Comparison of ENCODE assay signal across 21 cellular contexts in the genomic region with DNA sequence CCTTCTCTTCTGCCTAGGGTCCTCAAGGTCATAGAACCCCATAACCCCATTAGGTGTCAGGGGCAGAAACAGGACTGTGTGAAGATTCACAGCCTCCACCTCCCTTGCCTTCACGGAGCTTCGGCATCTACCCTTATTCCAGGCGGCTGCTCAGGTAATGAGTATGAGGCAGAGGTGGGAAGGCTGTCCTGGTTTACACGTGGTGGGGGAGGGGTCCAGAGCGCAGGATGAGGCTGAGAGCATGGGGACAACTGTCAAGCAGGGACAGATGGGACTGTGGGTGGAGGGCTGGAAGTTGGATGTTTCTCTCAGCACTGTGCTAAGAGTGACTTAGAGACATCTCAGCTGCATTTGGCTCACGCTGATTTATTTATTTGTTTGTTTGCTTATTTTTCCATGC. TPM values are rescaled to one million over a fixed set of nuclear protein-coding genes. Genes with fewer than 3 reads are reported as not detected.
DNase-seq lines count a peak whose midpoint lies in the region; FAIRE-seq and TF ChIP-seq lines count a peak whose summit lies in the region.
"Had no signal": no experiment of that assay in that cellular context is flagged by ENCODE, and none has a peak within 500 bp of the region (broad histone marks: within the 10 kb centered on the region; RNA-seq: fewer than 3 reads in every experiment).

No MANE protein-coding gene starts in this region.

- H4K8ac ChIP-seq in H9 (replicated peaks; ENCODE audit: insufficient read length, low read depth, low read length): no peak overlapping the region
- no peak overlapping the region for H4K8ac ChIP-seq in H1 (ENCODE audit: extremely low read depth, insufficient read depth, low read length)

- WGBS in H9 (ENCODE audit: extremely low coverage, insufficient read length, low lambda C conversion rate): no CpG with 5 or more reads among the region's 6 CpGs
- WGBS in H1 (ENCODE audit: extremely low coverage in 1 of 2, insufficient coverage in 1 of 2, insufficient read length in 1 of 2, insufficient replicate concordance in 2 of 2, low coverage in 1 of 2, low lambda C conversion rate in 2 of 2, missing lambda C conversion rate in 1 of 2), 2 experiments: 67% methylated on average over 6 of the region's 6 CpGs; no CpG with 5 or more reads in 1 of the 2 experiments

- H3K27ac Mint-ChIP-seq in H9: no peak overlapping the region; a peak in 1 of 7 replicates
- no peak overlapping the region for H3K27ac Mint-ChIP-seq in neural crest cell (ENCODE audit: unreplicated experiment)
- H3K27ac Mint-ChIP-seq: HFFc6 had no signal

- POLR2A ChIA-PET in H1 (lab: Charles Lee; ENCODE audit: partially characterized antibody): interaction anchor here (0.6 to 2.2 kb wide), 5 partner anchors 13 to 88 kb away, joined by 3 to 7 read pairs (median 5); a partner anchor contains a TSS

- H3K9me3 ChIP-seq in BLaER1 (no peaks in the 10 kb centered on the region), H9 (ENCODE audit: control insufficient read depth, low read depth, low read length) (no peaks in the 10 kb centered on the region), H1 (ENCODE audit: insufficient read depth in 2 of 2, low read depth in 1 of 2, low read length in 1 of 2) (no peaks in the 10 kb centered on the region), vagina (no peaks in the 10 kb centered on the region)
- H3K9me3 ChIP-seq: Peyer's patch had no signal

- H3K27ac ChIP-seq in BLaER1 (no peak overlapping the region), H9 (ENCODE audit: insufficient read length, low read depth, low read length) (no peak overlapping the region), H1 (ENCODE audit: low read depth, low read length) (no peak overlapping the region), vagina (no peak overlapping the region)
- H3K27ac ChIP-seq: C4-2B, Peyer's patch had no signal

- H3K23ac ChIP-seq in H9 (ENCODE audit: insufficient read length, low read depth, low read length): no peak overlapping the region
- H3K23ac ChIP-seq in H1 (ENCODE audit: insufficient read length): no peak overlapping the region

- H2BK5ac ChIP-seq in H9 (ENCODE audit: insufficient read length, low read length): no peak overlapping the region
- no peak overlapping the region for H2BK5ac ChIP-seq in H1 (ENCODE audit: low read depth, low read length)

- H3K79me1 ChIP-seq in H9 (ENCODE audit: insufficient read depth, low read depth, low read length, poor library complexity, severe bottlenecking): no peaks in the 10 kb centered on the region
- H3K79me1 ChIP-seq in H1 (ENCODE audit: low read depth, low read length): no peaks in the 10 kb centered on the region

- TF ChIP-seq CTCF in H9 (conservative IDR thresholded peaks at IDR 0.05) (no peak), H1 (IDR thresholded peaks at IDR 0.05; ENCODE audit: control extremely low read depth in 1 of 3, insufficient read depth in 1 of 3, low read depth in 1 of 3, low read length in 3 of 3) (no peak), neural crest cell (conservative IDR thresholded peaks at IDR 0.05) (no peak), vagina (IDR thresholded peaks at IDR 0.05) (no peak)

- TF ChIP-seq EP300 in H1 (IDR thresholded peaks at IDR 0.05; ENCODE audit: borderline replicate concordance in 1 of 2, low read depth in 2 of 2, low read length in 2 of 2): no peak

- no peak for TF ChIP-seq RAD21 in H1 (IDR thresholded peaks at IDR 0.05 in 1 of 2, conservative IDR thresholded peaks at IDR 0.05 in 1 of 2; ENCODE audit: low read depth in 2 of 2, low read length in 2 of 2)

- H2BK15ac ChIP-seq in H9 (ENCODE audit: low read depth, low read length): no peak overlapping the region
- H2BK15ac ChIP-seq in H1 (ENCODE audit: low read length): 0 out of 2 replicates have a peak overlapping the region, but pooled peaks have one; percentile 21

- TF ChIP-seq POLR2A in H1 (IDR thresholded peaks at IDR 0.05; ENCODE audit: control extremely low read depth in 1 of 2, low read depth in 2 of 2, low read length in 2 of 2): no peak
- no peak for TF ChIP-seq POLR2A in vagina (IDR thresholded peaks at IDR 0.05)

- no peak for FAIRE-seq in H1 (lab: Jason Lieb, UNC)

- H3K56ac ChIP-seq in H9 (ENCODE audit: insufficient read length, low read depth, low read length): no peak overlapping the region
- no peak overlapping the region for H3K56ac ChIP-seq in H1 (replicated peaks; ENCODE audit: insufficient read length, low read depth, low read length)

- H2BK20ac ChIP-seq in H9 (ENCODE audit: low read depth, low read length, poor library complexity, severe bottlenecking) (no peak overlapping the region), H1 (ENCODE audit: low read length) (no peak overlapping the region)

- H3K27me3 Mint-ChIP-seq in H9 (ENCODE audit: low read depth): peaks cover 19% of the 10 kb centered on the region
- H3K27me3 Mint-ChIP-seq in neural crest cell (ENCODE audit: low read depth): peaks cover 36% of the 10 kb centered on the region
- H3K27me3 Mint-ChIP-seq: IgD-negative memory B cell had no signal

- H3K9ac ChIP-seq in BLaER1 (0 out of 2 replicates have a peak overlapping the region, but pooled peaks have one; percentile 28), H9 (ENCODE audit: extremely low read depth, insufficient read length, low read length) (peak overlapping the region; percentile 4), H1 (replicated peaks in 1 of 4; ENCODE audit: extremely low read depth in 1 of 4, low read depth in 3 of 4, low read length in 3 of 4) (no peak overlapping the region)

- CTCF ChIA-PET in H1 (lab: Charles Lee; ENCODE audit: partially characterized antibody): interaction anchor here (0.6 to 34.8 kb wide), 11 partner anchors 8 to 208 kb away, joined by 3 to 1305 read pairs (median 4); a partner anchor contains a TSS

- H2AK5ac ChIP-seq in H9 (ENCODE audit: insufficient read length, low read length) (no peak overlapping the region), H1 (ENCODE audit: low read depth, low read length) (no peak overlapping the region)

- H3K4me2 ChIP-seq in BLaER1 (no peak overlapping the region), H9 (ENCODE audit: insufficient read depth, insufficient read length, low read length) (no peak overlapping the region), H1 (ENCODE audit: insufficient read depth in 1 of 2, low read depth in 2 of 2, low read length in 2 of 2) (no peak overlapping the region)

- peaks cover 13% of the 10 kb centered on the region for H3K23me2 ChIP-seq in H9 (ENCODE audit: insufficient read length, low read depth, low read length, poor library complexity, severe bottlenecking)
- peaks cover 11% of the 10 kb centered on the region for H3K23me2 ChIP-seq in H1 (ENCODE audit: low read depth, low read length)

- H2AFZ ChIP-seq in H9 (ENCODE audit: low read length) (no peak overlapping the region), H1 (ENCODE audit: low read length) (no peak overlapping the region)

- H3K18ac ChIP-seq in H9 (ENCODE audit: insufficient read length, low read depth, low read length) (no peak overlapping the region), H1 (ENCODE audit: extremely low read depth, low read length) (no peak overlapping the region)

- intact Hi-C loops in vagina (cut with DNase I): no loop called here

- no peak overlapping the region for H3T11ph ChIP-seq in H9 (ENCODE audit: low read length)

- H4K5ac ChIP-seq in H9 (ENCODE audit: insufficient read length, low read depth, low read length) (no peak overlapping the region), H1 (ENCODE audit: insufficient read length, low read depth, low read length) (no peak overlapping the region)

- peaks cover 7% of the 10 kb centered on the region for H4K20me1 ChIP-seq in BLaER1
- no peaks in the 10 kb centered on the region for H4K20me1 ChIP-seq in H9 (ENCODE audit: control insufficient read depth, insufficient read depth, insufficient read length)
- H4K20me1 ChIP-seq in H1 (replicated peaks in 1 of 2; ENCODE audit: control insufficient read depth in 1 of 2, insufficient read depth in 2 of 2, low read length in 2 of 2): peaks cover 0 to under 1% of the 10 kb centered on the region in 2 experiments

- no peak overlapping the region for H2BK12ac ChIP-seq in H9 (ENCODE audit: insufficient read length, low read depth, low read length)
- H2BK12ac ChIP-seq in H1 (ENCODE audit: low read depth, low read length): 0 out of 2 replicates have a peak overlapping the region, but pooled peaks have one; percentile 68

- H3K9me3 Mint-ChIP-seq in H9: no peaks in the 10 kb centered on the region
- no peaks in the 10 kb centered on the region for H3K9me3 Mint-ChIP-seq in neural crest cell
- H3K9me3 Mint-ChIP-seq: HFFc6, IgD-negative memory B cell had no signal

- peaks cover 18 to 27% of the 10 kb centered on the region in 2 experiments for H3K4me1 Mint-ChIP-seq in H9
- H3K4me1 Mint-ChIP-seq in neural crest cell: peaks cover 23% of the 10 kb centered on the region

- H3K4me3 ChIP-seq in BLaER1 (no peak overlapping the region), H1 (ENCODE audit: extremely low read depth in 1 of 4, insufficient read depth in 2 of 4, low read depth in 3 of 4, low read length in 4 of 4) (no peak overlapping the region), vagina (no peak overlapping the region)
- H3K4me3 ChIP-seq: Peyer's patch had no signal

- no peak overlapping the region for H3K14ac ChIP-seq in H9 (ENCODE audit: insufficient read depth, low read length)
- no peak overlapping the region for H3K14ac ChIP-seq in H1 (ENCODE audit: insufficient read length)

- H3K27me3 ChIP-seq in BLaER1: peaks cover 6% of the 10 kb centered on the region; the same call in 1 of the 2 replicates
- H3K27me3 ChIP-seq in H9 (ENCODE audit: insufficient read depth, low read length): no peaks in the 10 kb centered on the region; the same call in 1 of the 2 replicates
- H3K27me3 ChIP-seq in H1 (replicated peaks in 1 of 4; ENCODE audit: control insufficient read depth in 3 of 4, extremely low read depth in 1 of 4, insufficient read depth in 3 of 4, low read length in 3 of 4): peaks cover 0 to 11% (median 5%) of the 10 kb centered on the region in 4 experiments; a peak in 3 of 7 replicates
- H3K27me3 ChIP-seq in vagina: no peaks in the 10 kb centered on the region
- H3K27me3 ChIP-seq: Peyer's patch had no signal

- no peaks in the 10 kb centered on the region for H3K36me3 ChIP-seq in BLaER1
- H3K36me3 ChIP-seq in H1 (ENCODE audit: control insufficient read depth in 2 of 4, insufficient read depth in 4 of 4, low read length in 3 of 4): no peaks in the 10 kb centered on the region
- H3K36me3 ChIP-seq in vagina: no peaks in the 10 kb centered on the region
- H3K36me3 ChIP-seq: Peyer's patch had no signal

- H3K36me3 Mint-ChIP-seq in H9 (ENCODE audit: insufficient read depth in 1 of 3, low read depth in 3 of 3) (peaks cover 0 to under 1% (median 0%) of the 10 kb centered on the region in 3 experiments; a peak in 1 of 7 replicates), neural crest cell (ENCODE audit: low read depth) (no peaks in the 10 kb centered on the region)
- H3K36me3 Mint-ChIP-seq: IgD-negative memory B cell had no signal

- H3K4ac ChIP-seq in H9 (ENCODE audit: low read depth, low read length) (no peak overlapping the region), H1 (replicated peaks; ENCODE audit: insufficient read length, low read depth, low read length) (no peak overlapping the region)

- H3K79me2 ChIP-seq in H9 (ENCODE audit: insufficient read depth, low read length): no peaks in the 10 kb centered on the region
- no peaks in the 10 kb centered on the region for H3K79me2 ChIP-seq in H1 (ENCODE audit: control insufficient read depth in 1 of 2, insufficient read depth in 2 of 2, low read length in 2 of 2)

- peak overlapping the region in 1 of 2 experiments; percentile 8; a peak in 2 of 5 replicates for H3K4me3 Mint-ChIP-seq in H9
- H3K4me3 Mint-ChIP-seq in neural crest cell: peak overlapping the region; percentile 75
- H3K4me3 Mint-ChIP-seq: HFFc6 had no signal

- DNase-seq in H9 (no peak), H1 (ENCODE audit: low read depth in 1 of 2, low spot score in 2 of 2) (no peak), neural crest cell (ENCODE audit: low read depth, low spot score) (no peak), NCI-H524 (lab: John Stamatoyannopoulos, UW) (no peak), vagina (ENCODE audit: extremely low spot score in 2 of 2) (no peak), superior temporal gyrus (ENCODE audit: extremely low spot score) (no peak)
- DNase-seq: AML-193, DMS79 treated with DMSO at 0.1 percent for 48 hours, H7, HFFc6, NCI-H1105, NCI-H1694 treated with DMSO at 0.1 percent for 48 hours, NCI-H2081 treated with DMSO at 0.1 percent for 48 hours, NCI-H748 treated with DMSO at 0.1 percent for 48 hours had no signal

- H3K4me1 ChIP-seq in BLaER1 (peaks cover 27% of the 10 kb centered on the region), H9 (ENCODE audit: insufficient read depth, low read length) (no peaks in the 10 kb centered on the region; the same call in 1 of the 2 replicates), H1 (replicated peaks in 1 of 4; ENCODE audit: control insufficient read depth in 3 of 4, insufficient read depth in 4 of 4, low read length in 3 of 4) (peaks cover 0 to 6% (median 6%) of the 10 kb centered on the region in 4 experiments; a peak in 4 of 7 replicates), vagina (peaks cover 14% of the 10 kb centered on the region)

- H4K91ac ChIP-seq in H9 (ENCODE audit: insufficient read length, low read depth, low read length): no peak overlapping the region
- H4K91ac ChIP-seq in H1 (replicated peaks; ENCODE audit: insufficient read length, low read length): no peak overlapping the region

- H2BK120ac ChIP-seq in H9 (ENCODE audit: low read depth, low read length, poor library complexity, severe bottlenecking) (no peak overlapping the region), H1 (replicated peaks; ENCODE audit: low read depth, low read length) (no peak overlapping the region)

RNA-seq across cellular contexts. Expression of a gene that starts 4.3 kb away (rescaled TPM):
- total RNA-seq in H9 (2021) (20.9 and 23.8 TPM in 2 replicates), neural crest cell (46.1 and 49.4 TPM in 2 replicates), vagina (20.6 TPM)
- total RNA-seq in H1 (2021; fragmentation: NEBNext Ultra II Directional; extraction: Animal tissue kit (Norgen Biotek cat#: 25700)): 20.8 and 22.2 TPM in 2 replicates
- 25.5 and 29.6 TPM in 2 replicates for polyA plus RNA-seq in H1 (2011; rRNA removed)
- 25.1 TPM for polyA plus RNA-seq in H1 (2011; cell fraction: cytosol; rRNA removed)
- 76.6 TPM for polyA plus RNA-seq in H1 (2011; cell fraction: nucleus; rRNA removed)
- polyA plus RNA-seq in H1 (2012, experiment 1 of 2): 19.7 to 23.9 TPM (median 22.6 TPM) in 4 replicates
- polyA plus RNA-seq in H1 (2012, experiment 2 of 2): 19.6 TPM
- polyA plus RNA-seq in H1 (2013, experiment 1 of 2): 19.6 TPM
- polyA plus RNA-seq in H1 (2013, experiment 2 of 2): 18.6 TPM
- polyA minus RNA-seq in H1 (2011; rRNA and poly(A)+ RNA removed): 5.9 and 10.4 TPM in 2 replicates
- 10.0 TPM for polyA minus RNA-seq in H1 (2011; cell fraction: cytosol; rRNA and poly(A)+ RNA removed)
- polyA minus RNA-seq in H1 (2011; cell fraction: nucleus; rRNA and poly(A)+ RNA removed): 17.6 TPM

RNA-seq across cellular contexts. Expression of a gene that starts 14.1 kb away (rescaled TPM):
- total RNA-seq in H9 (2021) (1.6 and 2.1 TPM in 2 replicates), neural crest cell (0.41 and 0.68 TPM in 2 replicates), vagina (20.6 TPM)
- 0.32 and 0.57 TPM in 2 replicates for total RNA-seq in H1 (2021; fragmentation: NEBNext Ultra II Directional; extraction: Animal tissue kit (Norgen Biotek cat#: 25700))
- polyA plus RNA-seq in H1 (2011; rRNA removed): 1.2 and 2.6 TPM in 2 replicates
- polyA plus RNA-seq in H1 (2011; cell fraction: cytosol; rRNA removed): 1.0 TPM
- 2.7 TPM for polyA plus RNA-seq in H1 (2011; cell fraction: nucleus; rRNA removed)
- polyA plus RNA-seq in H1 (2012, experiment 1 of 2): 0.81 to 1.2 TPM (median 1.0 TPM) in 4 replicates
- 0.81 TPM for polyA plus RNA-seq in H1 (2012, experiment 2 of 2)
- 0.95 TPM for polyA plus RNA-seq in H1 (2013, experiment 1 of 2)
- polyA plus RNA-seq in H1 (2013, experiment 2 of 2): 0.66 TPM
- polyA minus RNA-seq in H1 (2011; rRNA and poly(A)+ RNA removed): 0.54 TPM in 2 replicates
- polyA minus RNA-seq in H1 (2011; cell fraction: cytosol; rRNA and poly(A)+ RNA removed): not detected
- polyA minus RNA-seq in H1 (2011; cell fraction: nucleus; rRNA and poly(A)+ RNA removed): 0.40 TPM

RNA-seq across cellular contexts. Expression of a gene that starts 14.1 kb away (rescaled TPM):
- total RNA-seq in H9 (2021) (205 and 214 TPM in 2 replicates), neural crest cell (222 and 223 TPM in 2 replicates), vagina (102 TPM)
- total RNA-seq in H1 (2021; fragmentation: NEBNext Ultra II Directional; extraction: Animal tissue kit (Norgen Biotek cat#: 25700)): 198 and 210 TPM in 2 replicates
- 359 and 430 TPM in 2 replicates for polyA plus RNA-seq in H1 (2011; rRNA removed)
- 274 TPM for polyA plus RNA-seq in H1 (2011; cell fraction: cytosol; rRNA removed)
- 218 TPM for polyA plus RNA-seq in H1 (2011; cell fraction: nucleus; rRNA removed)
- polyA plus RNA-seq in H1 (2012, experiment 1 of 2): 139 to 201 TPM (median 197 TPM) in 4 replicates
- polyA plus RNA-seq in H1 (2012, experiment 2 of 2): 283 TPM
- 157 TPM for polyA plus RNA-seq in H1 (2013, experiment 1 of 2)
- 156 TPM for polyA plus RNA-seq in H1 (2013, experiment 2 of 2)
- 140 and 166 TPM in 2 replicates for polyA minus RNA-seq in H1 (2011; rRNA and poly(A)+ RNA removed)
- 98.8 TPM for polyA minus RNA-seq in H1 (2011; cell fraction: cytosol; rRNA and poly(A)+ RNA removed)
- 65.8 TPM for polyA minus RNA-seq in H1 (2011; cell fraction: nucleus; rRNA and poly(A)+ RNA removed)

RNA-seq across cellular contexts. Expression of a gene that starts 16.4 kb away (rescaled TPM):
- total RNA-seq in H9 (2021) (0.28 and 0.44 TPM in 2 replicates), neural crest cell (0.66 and 1.8 TPM in 2 replicates), vagina (6.6 TPM)
- total RNA-seq in H1 (2021; fragmentation: NEBNext Ultra II Directional; extraction: Animal tissue kit (Norgen Biotek cat#: 25700)): 0.69 TPM in 1 of 2 replicates, not detected in the other
- polyA plus RNA-seq in H1 (2011; rRNA removed): 0.27 and 0.35 TPM in 2 replicates
- 0.16 TPM for polyA plus RNA-seq in H1 (2011; cell fraction: cytosol; rRNA removed)
- polyA plus RNA-seq in H1 (2011; cell fraction: nucleus; rRNA removed): 1.6 TPM
- 0.11 to 1.00 TPM (median 0.55 TPM) in 4 replicates for polyA plus RNA-seq in H1 (2012, experiment 1 of 2)
- 0.31 TPM for polyA plus RNA-seq in H1 (2012, experiment 2 of 2)
- polyA plus RNA-seq in H1 (2013, experiment 1 of 2): 0.41 TPM
- 0.46 TPM for polyA plus RNA-seq in H1 (2013, experiment 2 of 2)
- polyA minus RNA-seq in H1 (2011; rRNA and poly(A)+ RNA removed): 0.22 and 0.41 TPM in 2 replicates
- polyA minus RNA-seq in H1 (2011; cell fraction: cytosol; rRNA and poly(A)+ RNA removed): not detected
- polyA minus RNA-seq in H1 (2011; cell fraction: nucleus; rRNA and poly(A)+ RNA removed): 0.40 TPM
- total RNA-seq: A172, HFFc6, NCI-H460 had no signal
- polyA plus RNA-seq: AG04450 had no signal

RNA-seq across cellular contexts. Expression of a gene that starts 28.0 kb away (rescaled TPM):
- 0.88 and 1.1 TPM in 2 replicates for total RNA-seq in H9 (2021)
- total RNA-seq in H1 (2021; fragmentation: NEBNext Ultra II Directional; extraction: Animal tissue kit (Norgen Biotek cat#: 25700)): 0.61 and 1.1 TPM in 2 replicates
- 0.82 and 0.96 TPM in 2 replicates for polyA plus RNA-seq in H1 (2011; rRNA removed)
- 1.1 TPM for polyA plus RNA-seq in H1 (2011; cell fraction: cytosol; rRNA removed)
- 5.7 TPM for polyA plus RNA-seq in H1 (2011; cell fraction: nucleus; rRNA removed)
- polyA plus RNA-seq in H1 (2012, experiment 1 of 2): 0.72 to 2.2 TPM (median 1.1 TPM) in 4 replicates
- polyA plus RNA-seq in H1 (2012, experiment 2 of 2): 0.47 TPM
- 0.51 TPM for polyA plus RNA-seq in H1 (2013, experiment 1 of 2)
- 0.31 TPM for polyA plus RNA-seq in H1 (2013, experiment 2 of 2)
- polyA minus RNA-seq in H1 (2011; rRNA and poly(A)+ RNA removed): 0.47 and 0.54 TPM in 2 replicates
- polyA minus RNA-seq in H1 (2011; cell fraction: cytosol; rRNA and poly(A)+ RNA removed): 0.22 TPM
- 1.4 TPM for polyA minus RNA-seq in H1 (2011; cell fraction: nucleus; rRNA and poly(A)+ RNA removed)
- total RNA-seq in neural crest cell: 0.07 and 0.12 TPM in 2 replicates
- total RNA-seq in vagina: 1.7 TPM
- total RNA-seq: A172 had no signal

Comparison
In these comparisons a context has a peak if more than half of its experiments do, and no peak if none do; other contexts are left out.
1. H3K9ac ChIP-seq: peak in BLaER1 (single experiment) and H9 (single experiment); none in H1 (0 of 4).